In genomic region chrX:47560179-47560830, GRCh38 we compare ENCODE assay signal across 8 cellular contexts. TPM values are rescaled to one million over a fixed set of nuclear protein-coding genes. Genes with fewer than 3 reads are reported as not detected.
DNase-seq lines count a peak whose midpoint lies in the region; ATAC-seq and TF ChIP-seq lines count a peak whose summit lies in the region.

No MANE protein-coding gene starts in this region.

- ATAC-seq in GM21717 (IDR thresholded peaks at IDR 0.05; ENCODE audit: unreplicated experiment): peak; percentile 1
- ATAC-seq in RWPE2 (ENCODE audit: low read depth): no peak
- ATAC-seq in gastrocnemius medialis: no peak
- no peak for ATAC-seq in HG03139 (IDR thresholded peaks at IDR 0.05; ENCODE audit: unreplicated experiment)
- ATAC-seq in GM21737 (IDR thresholded peaks at IDR 0.05; ENCODE audit: unreplicated experiment): no peak
- ATAC-seq in omental fat pad (ENCODE audit: low FRiP score): no peak

- H3K4me3 ChIP-seq in RWPE2 (ENCODE audit: severe bottlenecking) (peak overlapping the region; percentile 92), fibroblast of mammary gland (ENCODE audit: control insufficient read depth, low read depth, low read length) (peak overlapping the region; percentile 72), gastrocnemius medialis (peak overlapping the region; percentile 66 to 74 (median 72))

- intact Hi-C loops in gastrocnemius medialis (cut with DNase I; ENCODE audit: low total_unique reads): loop anchor here (2.0 to 5.0 kb wide), 4 partner anchors 78 to 467 kb away; partner anchors contain the start of genes ELK1, UXT and ZNF41

- DNase-seq in RWPE2 (ENCODE audit: low spot score) (no peak), fibroblast of mammary gland (ENCODE audit: low read depth) (no peak), gastrocnemius medialis (no peak), GM19238 (ENCODE audit: insufficient read length, low spot score) (no peak), omental fat pad (ENCODE audit: low spot score) (no peak)

- H3K9me3 ChIP-seq in RWPE2 (ENCODE audit: severe bottlenecking): no peaks in the 10 kb centered on the region
- H3K9me3 ChIP-seq in gastrocnemius medialis: no peaks in the 10 kb centered on the region

- no peak for TF ChIP-seq POLR2A in gastrocnemius medialis (IDR thresholded peaks at IDR 0.05)

- no peak for TF ChIP-seq CTCF in RWPE2 (IDR thresholded peaks at IDR 0.05; ENCODE audit: poor library complexity, severe bottlenecking)
- no peak for TF ChIP-seq CTCF in fibroblast of mammary gland (conservative IDR thresholded peaks at IDR 0.05; ENCODE audit: control insufficient read depth, insufficient read depth, low read depth, low read length)
- TF ChIP-seq CTCF in gastrocnemius medialis (IDR thresholded peaks at IDR 0.05 in 4 of 5, conservative IDR thresholded peaks at IDR 0.05 in 1 of 5): no peak
- TF ChIP-seq CTCF in omental fat pad (IDR thresholded peaks at IDR 0.05): no peak

- H3K27me3 ChIP-seq in RWPE2 (ENCODE audit: insufficient read depth, poor library complexity, severe bottlenecking) (no peaks in the 10 kb centered on the region), gastrocnemius medialis (no peaks in the 10 kb centered on the region)

- H3K36me3 ChIP-seq in RWPE2 (ENCODE audit: low read depth) (peaks cover 27% of the 10 kb centered on the region), gastrocnemius medialis (peaks cover 0 to 8% of the 10 kb centered on the region in 2 donors)

- in situ Hi-C loops in gastrocnemius medialis (cut with MboI; ENCODE audit: low sequenced_read_pairs in 4 of 4): loop anchor here in 1 of 4 donors (10.0 kb wide), 1 partner anchor 94 kb away; the partner anchor contains the start of genes ELK1 and UXT

- H3K4me1 ChIP-seq in RWPE2 (ENCODE audit: insufficient read depth, poor library complexity, severe bottlenecking): peaks cover 12% of the 10 kb centered on the region
- peaks cover 3 to 17% of the 10 kb centered on the region in 2 donors for H3K4me1 ChIP-seq in gastrocnemius medialis

- peak overlapping the region; percentile 58 for H3K27ac ChIP-seq in RWPE2 (ENCODE audit: poor library complexity, severe bottlenecking)
- H3K27ac ChIP-seq in gastrocnemius medialis: peak overlapping the region; percentile 86 to 98 (median 94)

RNA-seq across cellular contexts. Expression of gene ARAF, which starts 0.7 kb away (rescaled TPM):
- total RNA-seq in gastrocnemius medialis (10 to 100 TPM; 44.8 to 93.3 (median 66.7) TPM), omental fat pad (10 to 100 TPM; 31.2 to 43.8 (median 38.9) TPM)

RNA-seq across cellular contexts. Expression of gene TIMP1, which starts 21.9 kb away (rescaled TPM):
- total RNA-seq in gastrocnemius medialis (10 to 100 TPM; 15.8 to 94.8 (median 47.1) TPM), omental fat pad (1,000 to 10,000 TPM in 2 of 4 donors, 100 to 1,000 TPM in 1, 10 to 100 TPM in 1; 92.8 to 1,509 (median 915) TPM)

RNA-seq across cellular contexts. Expression of gene SYN1, which starts 59.4 kb away (rescaled TPM):
- total RNA-seq in gastrocnemius medialis (under 1 TPM in 2 of 4 donors, not detected in 2; 0.22 to 0.36 TPM), omental fat pad (1 to 10 TPM in 3 of 4 donors, not detected in 1; 1.0 to 3.1 (median 1.3) TPM)
